ENCODE assay signal across 19 cellular contexts in the genomic region with DNA sequence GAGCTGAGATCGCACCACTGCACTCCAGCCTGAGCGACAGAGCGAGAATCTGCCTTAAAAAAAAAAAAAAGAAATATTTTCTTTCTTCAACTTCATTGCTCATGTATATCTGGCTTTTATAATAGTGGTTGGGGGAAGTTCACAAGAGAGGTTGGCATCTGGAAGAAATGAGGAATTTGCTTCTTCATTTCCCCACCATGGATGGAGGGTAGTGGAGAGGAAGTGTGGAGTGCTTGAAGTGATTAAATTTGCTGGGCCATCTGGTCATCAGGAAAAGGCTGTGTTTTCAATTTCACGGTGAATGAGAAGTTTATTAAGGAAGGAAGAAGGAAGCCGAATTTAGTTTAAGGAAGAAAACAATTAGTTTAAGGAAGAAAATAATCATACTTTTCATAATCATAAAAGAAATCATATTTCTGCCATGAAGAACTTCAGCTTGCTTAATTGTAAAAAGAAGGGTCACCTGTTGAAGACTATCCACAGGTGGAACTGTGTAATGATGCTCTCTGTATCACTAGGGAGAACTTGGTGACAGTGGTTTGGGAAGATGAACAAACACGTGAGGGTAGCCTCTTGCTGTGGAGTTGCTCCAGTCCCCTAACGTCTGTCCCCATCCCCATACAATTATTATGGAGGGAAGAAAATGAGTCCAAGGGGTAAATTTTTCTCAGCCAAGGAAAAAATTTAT.
A peak's percentile ranks its signal among the peaks of the same experiment; 100 is the strongest.
DNase-seq lines count a peak whose midpoint lies in the region; FAIRE-seq and TF ChIP-seq lines count a peak whose summit lies in the region.
"Had no signal": no experiment of that assay in that cellular context is flagged by ENCODE, and none has a peak within 500 bp of the region (broad histone marks: within the 10 kb centered on the region; RNA-seq: fewer than 3 reads in every experiment).

No MANE protein-coding gene starts in this region.

- H2BK5ac ChIP-seq in mesenchymal stem cell (ENCODE audit: low read depth, low read length, poor library complexity, severe bottlenecking), result no peak overlapping the region

- no peak overlapping the region for H3K4me2 ChIP-seq in mesenchymal stem cell (ENCODE audit: low read length, poor library complexity, severe bottlenecking)
- H3K4me2 ChIP-seq: GM23338 had no signal

- peak overlapping the region; percentile 57 to 63 for H2BK12ac ChIP-seq in mesenchymal stem cell (ENCODE audit: low read length in 2 of 2)

- H2BK120ac ChIP-seq in mesenchymal stem cell (ENCODE audit: low read depth, low read length), result no peak overlapping the region

- H3K36me3 ChIP-seq in left ventricle myocardium inferior, result no peaks in the 10 kb centered on the region
- H3K36me3 ChIP-seq in mesenchymal stem cell (ENCODE audit: control insufficient read depth in 1 of 2, insufficient read depth in 2 of 2, low read depth in 1 of 2, low read length in 2 of 2), result no peaks in the 10 kb centered on the region

- H2AFZ ChIP-seq in mesenchymal stem cell (ENCODE audit: low read depth, low read length), result no peak overlapping the region
- H2AFZ ChIP-seq: GM23338 had no signal

- H3K9me3 Mint-ChIP-seq in activated naive CD4-positive, alpha-beta T cell treated with anti-CD3 and anti-CD28 coated beads, Interleukin-2, amount 10 ng/mL, durations not matched to agents 7 days and 5 days, result no peaks in the 10 kb centered on the region
- H3K9me3 Mint-ChIP-seq: CD8-positive, alpha-beta T cell; GM23338 had no signal

- H4K91ac ChIP-seq in mesenchymal stem cell (ENCODE audit: low read length), result no peak overlapping the region

- no peak for FAIRE-seq in RCC 7860 (lab: Jason Lieb, UNC)
- FAIRE-seq: D721Med, G401.6, GM12891 had no signal

- H3K4me1 ChIP-seq in left ventricle myocardium inferior, result peaks cover 45% of the 10 kb centered on the region
- peaks cover 7% of the 10 kb centered on the region for H3K4me1 ChIP-seq in mesenchymal stem cell (ENCODE audit: control insufficient read depth, insufficient read depth, low read depth, low read length)

- CTCF ChIA-PET in activated naive CD4-positive, alpha-beta T cell treated with anti-CD3 and anti-CD28 coated beads, Interleukin-2, amount 10 ng/mL, durations not matched to agents 7 days and 5 days (lab: Charles Lee), result no interaction called here

- H3K27me3 ChIP-seq in left ventricle myocardium inferior (ENCODE audit: low read depth) (no peaks in the 10 kb centered on the region), mesenchymal stem cell (ENCODE audit: control insufficient read depth in 1 of 2, insufficient read depth in 1 of 2, low read length in 2 of 2) (no peaks in the 10 kb centered on the region)

- H3K9ac ChIP-seq in mesenchymal stem cell (ENCODE audit: low read length), result no peak overlapping the region

- H3K36me3 Mint-ChIP-seq in activated naive CD4-positive, alpha-beta T cell treated with anti-CD3 and anti-CD28 coated beads, Interleukin-2, amount 10 ng/mL, durations not matched to agents 7 days and 5 days, result no peaks in the 10 kb centered on the region
- H3K36me3 Mint-ChIP-seq: CD14-positive monocyte; CD8-positive, alpha-beta T cell had no signal

- intact Hi-C loops in left ventricle myocardium inferior (cut with micrococcal nuclease), result no loop called here
- intact Hi-C loops in cardiac septum (cut with DNase I), result no loop called here

- 100% methylated on average over 1 of the region's 7 CpGs for WGBS in mesenchymal stem cell

- H3K27ac ChIP-seq in left ventricle myocardium inferior (replicated peaks), result peak overlapping the region; percentile 84
- no peak overlapping the region for H3K27ac ChIP-seq in mesenchymal stem cell (ENCODE audit: low read length, poor library complexity, severe bottlenecking)

- H3K18ac ChIP-seq in mesenchymal stem cell (ENCODE audit: low read depth in 1 of 2, low read length in 2 of 2), result no peak overlapping the region

- H3K4me1 Mint-ChIP-seq in activated naive CD4-positive, alpha-beta T cell treated with anti-CD3 and anti-CD28 coated beads, Interleukin-2, amount 10 ng/mL, durations not matched to agents 7 days and 5 days, result peaks cover 3% of the 10 kb centered on the region
- H3K4me1 Mint-ChIP-seq: B cell, GM23338 had no signal

- peak overlapping the region in 1 of 2 experiments; percentile 43 for H3K4ac ChIP-seq in mesenchymal stem cell (ENCODE audit: low read depth in 1 of 2, low read length in 2 of 2)

- no peak overlapping the region for H3K23ac ChIP-seq in mesenchymal stem cell (ENCODE audit: low read length in 2 of 2)

- no peak overlapping the region for H2AK5ac ChIP-seq in mesenchymal stem cell (ENCODE audit: low read length, severe bottlenecking)

- H3K14ac ChIP-seq in mesenchymal stem cell (ENCODE audit: low read length in 2 of 2), result no peak overlapping the region

- H3K4me3 ChIP-seq in left ventricle myocardium inferior (no peak overlapping the region), mesenchymal stem cell (ENCODE audit: insufficient read depth in 1 of 2, low read depth in 1 of 2, low read length in 2 of 2) (no peak overlapping the region)
- H3K4me3 ChIP-seq: GM23338 had no signal

- H3K27me3 Mint-ChIP-seq in activated naive CD4-positive, alpha-beta T cell treated with anti-CD3 and anti-CD28 coated beads, Interleukin-2, amount 10 ng/mL, durations not matched to agents 7 days and 5 days, result no peaks in the 10 kb centered on the region
- H3K27me3 Mint-ChIP-seq: B cell had no signal

- no peak overlapping the region for H4K8ac ChIP-seq in mesenchymal stem cell (ENCODE audit: low read length)

- no peak for TF ChIP-seq CTCF in left ventricle myocardium inferior (IDR thresholded peaks at IDR 0.05; ENCODE audit: borderline replicate concordance)

- H3K27ac Mint-ChIP-seq in activated naive CD4-positive, alpha-beta T cell treated with anti-CD3 and anti-CD28 coated beads, Interleukin-2, amount 10 ng/mL, durations not matched to agents 7 days and 5 days, result no peak overlapping the region
- H3K27ac Mint-ChIP-seq: B cell; CD14-positive monocyte; CD8-positive, alpha-beta T cell; GM23338 had no signal

- no peaks in the 10 kb centered on the region for H3K79me1 ChIP-seq in mesenchymal stem cell (replicated peaks; ENCODE audit: low read length, poor library complexity, severe bottlenecking)

- DNase-seq in left ventricle myocardium inferior (no peak), cardiac septum (ENCODE audit: low spot score) (no peak), NCI-H524 treated with DMSO at 0.1 percent for 48 hours (lab: John Stamatoyannopoulos, UW) (peak; percentile 73), mesenchymal stem cell (no peak), RCC 7860 (ENCODE audit: low spot score) (no peak), HuH-7 (ENCODE audit: low spot score) (no peak)
- no peak for DNase-seq in activated naive CD4-positive, alpha-beta T cell treated with anti-CD3 and anti-CD28 coated beads, Interleukin-2, amount 10 ng/mL, durations not matched to agents 7 days and 5 days
- DNase-seq: CD8-positive, alpha-beta T cell; COR-L47; DMS153; DMS79 treated with DMSO at 0.1 percent for 48 hours; EL; H7 had no signal

- H3K4me3 Mint-ChIP-seq in activated naive CD4-positive, alpha-beta T cell treated with anti-CD3 and anti-CD28 coated beads, Interleukin-2, amount 10 ng/mL, durations not matched to agents 7 days and 5 days, result no peak overlapping the region
- H3K4me3 Mint-ChIP-seq: B cell; CD14-positive monocyte; CD8-positive, alpha-beta T cell; GM23338 had no signal

- H3K9me3 ChIP-seq in left ventricle myocardium inferior (replicated peaks), result no peaks in the 10 kb centered on the region
- H3K9me3 ChIP-seq in mesenchymal stem cell (ENCODE audit: control insufficient read depth, low read length), result no peaks in the 10 kb centered on the region

- H2BK15ac ChIP-seq in mesenchymal stem cell (ENCODE audit: low read depth, poor library complexity, severe bottlenecking), result no peak overlapping the region
